Comparison of ENCODE assay signal across 20 cellular contexts in the genomic region with DNA sequence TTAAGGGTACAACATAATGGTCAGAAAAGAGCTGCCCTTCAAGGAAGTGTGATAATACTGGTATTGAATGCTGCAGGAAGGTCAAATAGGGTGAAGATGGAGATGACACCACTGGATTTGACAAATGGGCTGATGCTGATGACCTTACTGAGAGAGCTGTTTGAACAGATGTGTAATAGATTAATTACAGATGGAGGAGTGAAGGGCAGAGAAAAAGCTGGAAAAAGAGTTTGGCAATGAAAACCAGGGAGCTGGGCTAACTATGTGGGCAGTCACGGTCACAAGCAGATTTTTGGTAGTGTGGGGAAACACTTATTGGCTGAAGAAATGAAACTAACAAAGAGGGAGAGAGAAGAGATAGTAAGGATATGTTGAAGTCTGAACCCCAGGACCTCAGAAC.
DNase-seq lines count a peak whose midpoint lies in the region; ATAC-seq, FAIRE-seq and TF ChIP-seq lines count a peak whose summit lies in the region.
"Had no signal": no experiment of that assay in that cellular context is flagged by ENCODE, and none has a peak within 500 bp of the region (broad histone marks: within the 10 kb centered on the region; RNA-seq: fewer than 3 reads in every experiment).

No MANE protein-coding gene starts in this region.

- H3K9ac ChIP-seq in GM23248, result no peak overlapping the region
- H3K9ac ChIP-seq: BLaER1 had no signal

- peak; percentile 81 for DNase-seq in AG10803 (ENCODE audit: low read depth)
- DNase-seq in GM23248, result peak; percentile 17
- peak; percentile 37 for DNase-seq in epidermal melanocyte (ENCODE audit: insufficient read length, low spot score)
- no peak for DNase-seq in SK-N-DZ (ENCODE audit: low spot score)
- DNase-seq in NOMO-1 treated with DMSO at 0.1 percent for 48 hours (lab: John Stamatoyannopoulos, UW; ENCODE audit: unreplicated experiment), result no peak
- DNase-seq: 8988T; CD4-positive, alpha-beta memory T cell; DMS153; DMS79; GDM1; IMR-90 had no signal

- 17 to 22% methylated on average over 1 of the region's 1 CpG for WGBS in GM23248 (ENCODE audit: low coverage in 1 of 2, low lambda C conversion rate in 2 of 2, missing lambda C conversion rate in 2 of 2), 2 experiments

- no peaks in the 10 kb centered on the region for H3K9me3 ChIP-seq in GM23248 (ENCODE audit: low read depth)
- H3K9me3 ChIP-seq: BLaER1, HAP-1 had no signal

- TF ChIP-seq CTCF in AG10803 (conservative IDR thresholded peaks at IDR 0.05; ENCODE audit: low read length), result no peak

- H3K4me1 ChIP-seq in GM23248 (ENCODE audit: insufficient read depth), result peaks cover 6% of the 10 kb centered on the region; the same call in 1 of the 2 replicates
- H3K4me1 ChIP-seq: BLaER1, HAP-1 had no signal

- H3K4me2 ChIP-seq in GM23248 (ENCODE audit: unreplicated experiment), result no peak overlapping the region
- H3K4me2 ChIP-seq: BLaER1 had no signal

- no peaks in the 10 kb centered on the region for H3K36me3 ChIP-seq in GM23248 (ENCODE audit: low read depth)
- H3K36me3 ChIP-seq: BLaER1, HAP-1 had no signal

- no peaks in the 10 kb centered on the region for H4K20me1 ChIP-seq in GM23248 (ENCODE audit: insufficient read depth)
- H4K20me1 ChIP-seq: BLaER1 had no signal

- FAIRE-seq in islet of Langerhans (lab: Jason Lieb, UNC), result peak; percentile 38
- FAIRE-seq: GM12878, HTR-8/SVneo, K562 had no signal

- H2AFZ ChIP-seq in GM23248, result no peak overlapping the region

- no peaks in the 10 kb centered on the region for H3F3A ChIP-seq in GM23248 (ENCODE audit: insufficient read depth)

- no peak for ATAC-seq in GM21723 (IDR thresholded peaks at IDR 0.05; ENCODE audit: unreplicated experiment)
- no peak for ATAC-seq in HG02678 (IDR thresholded peaks at IDR 0.05; ENCODE audit: unreplicated experiment)
- ATAC-seq: GM12878, K562 had no signal

- H3K79me2 ChIP-seq in GM23248 (ENCODE audit: insufficient read depth), result no peaks in the 10 kb centered on the region

- no peak overlapping the region for H3K4me3 ChIP-seq in AG10803 (ENCODE audit: low read length)
- H3K4me3 ChIP-seq in GM23248, result no peak overlapping the region
- H3K4me3 ChIP-seq: BLaER1, GM12878, HAP-1, K562 had no signal

- no peaks in the 10 kb centered on the region for H3K9me2 ChIP-seq in GM23248 (ENCODE audit: insufficient read depth)

- H3K27me3 ChIP-seq in GM23248 (replicated peaks; ENCODE audit: insufficient read depth), result no peaks in the 10 kb centered on the region
- H3K27me3 ChIP-seq: BLaER1 had no signal

- H3K27ac ChIP-seq in GM23248, result no peak overlapping the region
- H3K27ac ChIP-seq: BLaER1, HL-60 had no signal

- in situ Hi-C loops in GM23248 (cut with MboI), result no loop called here

Comparison
In these comparisons a context has a peak if more than half of its experiments do, and no peak if none do; other contexts are left out.
1. DNase-seq: peak in AG10803 (single experiment), GM23248 (single experiment) and epidermal melanocyte (single experiment); none in SK-N-DZ (single experiment) and NOMO-1 treated with DMSO at 0.1 percent for 48 hours (single experiment).